ENCODE assay signal across 8 cellular contexts in genomic region chr10:125822878-125823662, GRCh38. TPM values are rescaled to one million over a fixed set of nuclear protein-coding genes. Genes with fewer than 3 reads are reported as not detected.
A peak's percentile ranks its signal among the peaks of the same experiment; 100 is the strongest.
DNase-seq lines count a peak whose midpoint lies in the region; ATAC-seq and TF ChIP-seq lines count a peak whose summit lies in the region.

Gene BCCIP, plus strand, starts transcription at chr10:125823546. Its CDS starts 12 bp downstream, at chr10:125823558.
Gene UROS, minus strand, starts transcription at chr10:125823258. Its CDS starts 6,759 bp downstream, at chr10:125816499.

- TF ChIP-seq POLR2A in adrenal gland (IDR thresholded peaks at IDR 0.05) = peak; percentile 29 to 32

- intact Hi-C loops in adrenal gland (cut with DNase I) (no loop called here), left ventricle myocardium inferior (cut with micrococcal nuclease) (no loop called here), upper lobe of right lung (cut with DNase I) (no loop called here)

- DNase-seq in GM13977 (ENCODE audit: low spot score) (peak; percentile 95), NCI-H146 treated with DMSO at 0.1 percent for 48 hours (lab: John Stamatoyannopoulos, UW; ENCODE audit: unreplicated experiment) (peak; percentile 72), T-helper 1 cell (peak; percentile 85 to 90 (median 90)), adrenal gland (peak; percentile 89 to 94 (median 92)), left ventricle myocardium inferior (peak; percentile 91), progenitor cell of endocrine pancreas (ENCODE audit: low spot score, unreplicated experiment) (peak; percentile 79), upper lobe of right lung (peak; percentile 96)

- H3K36me3 ChIP-seq in adrenal gland (replicated peaks in 1 of 2) = peaks cover 0 to 13% of the 10 kb centered on the region in 2 donors
- H3K36me3 ChIP-seq in left ventricle myocardium inferior = peaks cover 15% of the 10 kb centered on the region
- H3K36me3 ChIP-seq in upper lobe of right lung = peaks cover 15% of the 10 kb centered on the region

- H3K9me3 ChIP-seq in adrenal gland (replicated peaks in 1 of 3) (no peaks in the 10 kb centered on the region), left ventricle myocardium inferior (replicated peaks) (no peaks in the 10 kb centered on the region), upper lobe of right lung (no peaks in the 10 kb centered on the region)

- in situ Hi-C loops in GM13977 (cut with MboI; ENCODE audit: low pct_unique_long_range_greater_than_20kb, low sequenced_read_pairs, unreplicated experiment) = no loop called here

- H3K27me3 Mint-ChIP-seq in progenitor cell of endocrine pancreas = no peaks in the 10 kb centered on the region

- TF ChIP-seq CTCF in GM13977 (IDR thresholded peaks at IDR 0.05; ENCODE audit: extremely low read depth, insufficient read depth, missing control alignments) = no peak
- TF ChIP-seq CTCF in adrenal gland (IDR thresholded peaks at IDR 0.05) = no peak
- no peak for TF ChIP-seq CTCF in left ventricle myocardium inferior (IDR thresholded peaks at IDR 0.05; ENCODE audit: borderline replicate concordance)
- TF ChIP-seq CTCF in progenitor cell of endocrine pancreas (IDR thresholded peaks at IDR 0.05; ENCODE audit: unreplicated experiment) = no peak
- TF ChIP-seq CTCF in upper lobe of right lung (IDR thresholded peaks at IDR 0.05) = no peak

- H3K9me3 Mint-ChIP-seq in progenitor cell of endocrine pancreas (ENCODE audit: low read depth) = no peaks in the 10 kb centered on the region

- peak within 1 kb of the TSS; percentile 17 for H3K27ac Mint-ChIP-seq in progenitor cell of endocrine pancreas

- H3K4me3 ChIP-seq in adrenal gland (peak within 1 kb of the TSS; percentile 27 to 99 (median 96)), left ventricle myocardium inferior (peak within 1 kb of the TSS; percentile 98), upper lobe of right lung (peak within 1 kb of the TSS; percentile 98)

- H3K4me1 Mint-ChIP-seq in progenitor cell of endocrine pancreas (ENCODE audit: low read depth) = peaks cover 10% of the 10 kb centered on the region

- H3K36me3 Mint-ChIP-seq in progenitor cell of endocrine pancreas (ENCODE audit: insufficient read depth) = peaks cover 7% of the 10 kb centered on the region

- peak within 1 kb of the TSS; percentile 78 for H3K4me3 Mint-ChIP-seq in progenitor cell of endocrine pancreas (ENCODE audit: low read depth)

- H3K4me1 ChIP-seq in adrenal gland (replicated peaks in 1 of 2) (peaks cover 23 to 38% of the 10 kb centered on the region in 2 donors), left ventricle myocardium inferior (peaks cover 58% of the 10 kb centered on the region), upper lobe of right lung (peaks cover 27% of the 10 kb centered on the region)

- ATAC-seq in HG02884 (IDR thresholded peaks at IDR 0.05; ENCODE audit: unreplicated experiment) (peak; percentile 62), upper lobe of right lung (peak; percentile 97)

- H3K27ac ChIP-seq in adrenal gland = peak within 1 kb of the TSS; percentile 60 to 97 (median 90)
- peak within 1 kb of the TSS; percentile 96 for H3K27ac ChIP-seq in left ventricle myocardium inferior (replicated peaks)
- peak within 1 kb of the TSS; percentile 93 for H3K27ac ChIP-seq in upper lobe of right lung

- WGBS in adrenal gland, 4 donors = 0 to 1% (median 0%) methylated on average over 32 to 74 of the region's 74 CpGs

- H3K27me3 ChIP-seq in adrenal gland (no peaks in the 10 kb centered on the region), left ventricle myocardium inferior (ENCODE audit: low read depth) (no peaks in the 10 kb centered on the region), upper lobe of right lung (no peaks in the 10 kb centered on the region)

RNA-seq across cellular contexts. Expression of gene BCCIP, which starts in this region (rescaled TPM):
- total RNA-seq in adrenal gland (10 to 100 TPM; 20.5 to 56.3 (median 34.3) TPM), left ventricle myocardium inferior (45.1 TPM), progenitor cell of endocrine pancreas (69.8 and 70.4 TPM in 2 replicates), upper lobe of right lung (36.9 TPM)
- 100 to 1,000 TPM in 1 of 3 donors, 10 to 100 TPM in 2; 48.8 to 103 (median 51.9) TPM for polyA plus RNA-seq in adrenal gland

RNA-seq across cellular contexts. Expression of gene UROS, which starts in this region (rescaled TPM):
- total RNA-seq in adrenal gland (100 to 1,000 TPM in 1 of 8 donors, 10 to 100 TPM in 7; 41.1 to 122 (median 58.5) TPM), left ventricle myocardium inferior (80.4 TPM), progenitor cell of endocrine pancreas (45.0 and 47.8 TPM in 2 replicates), upper lobe of right lung (34.2 TPM)
- 10 to 100 TPM; 53.9 to 86.7 (median 72.2) TPM for polyA plus RNA-seq in adrenal gland

Comparison
In these comparisons a context has a peak if more than half of its experiments do, and no peak if none do; other contexts are left out.
1. Peak in every context shown above with its lines: DNase-seq, ATAC-seq, H3K4me3 ChIP-seq and H3K27ac ChIP-seq.